19 cellular contexts compared by ENCODE assay signal in the genomic region with DNA sequence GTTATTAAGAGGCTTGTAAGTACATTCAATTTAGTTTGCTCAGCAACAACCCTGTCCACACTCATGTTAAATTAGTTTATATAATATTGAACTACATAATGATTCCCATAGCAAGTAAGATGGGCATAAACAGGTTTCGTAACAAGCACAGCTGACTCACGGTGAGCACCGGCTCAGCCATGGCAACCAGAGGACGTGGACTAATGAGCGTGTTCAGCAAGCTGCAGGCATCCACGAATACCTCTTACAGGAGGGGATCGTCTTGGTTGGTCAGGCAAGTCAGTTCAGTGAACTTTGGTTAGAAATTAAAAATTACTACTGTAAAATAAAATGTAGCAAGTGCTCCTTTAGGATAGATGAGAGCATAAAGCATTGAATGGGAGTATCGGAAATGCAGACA. TPM values are rescaled to one million over a fixed set of nuclear protein-coding genes. Genes with fewer than 3 reads are reported as not detected.
A peak's percentile ranks its signal among the peaks of the same experiment; 100 is the strongest.
DNase-seq lines count a peak whose midpoint lies in the region; ATAC-seq, FAIRE-seq and TF ChIP-seq lines count a peak whose summit lies in the region.
"Had no signal": no experiment of that assay in that cellular context is flagged by ENCODE, and none has a peak within 500 bp of the region (broad histone marks: within the 10 kb centered on the region; RNA-seq: fewer than 3 reads in every experiment).

No MANE protein-coding gene starts in this region.

- H3K27ac ChIP-seq in uterus: no peak overlapping the region
- H3K27ac ChIP-seq: ovary, SJCRH30, tibial artery had no signal

- no peak for ATAC-seq in HG03045 (IDR thresholded peaks at IDR 0.05; ENCODE audit: unreplicated experiment)
- ATAC-seq: left ventricle myocardium superior had no signal

- DNase-seq in GM03348 (ENCODE audit: low spot score): peak; percentile 22
- peak; percentile 6 for DNase-seq in RCC 7860 (ENCODE audit: low spot score)
- DNase-seq in fibroblast of gingiva (ENCODE audit: low read depth): peak; percentile 12
- peak; percentile 24 for DNase-seq in retinal pigment epithelial cell (ENCODE audit: low read depth)
- DNase-seq in endothelial cell (ENCODE audit: low spot score): no peak
- DNase-seq in activated effector memory CD4-positive, alpha-beta T cell treated with anti-CD3 and anti-CD28 coated beads, Interleukin-2, amount 50 U/mL, for 16 hours: no peak
- no peak for DNase-seq in uterus
- DNase-seq: activated CD4-positive, alpha-beta T cell treated with anti-CD3 and anti-CD28 coated beads for 1 hour; activated naive CD4-positive, alpha-beta T cell; DMS79; KBM-7; left ventricle myocardium superior; NCI-H226; ovary; SJCRH30; small intestine; tibial artery had no signal

- TF ChIP-seq POLR2A in uterus (IDR thresholded peaks at IDR 0.05): no peak

- H3K27ac Mint-ChIP-seq in endothelial cell (ENCODE audit: unreplicated experiment): no peak overlapping the region

- peaks cover 4% of the 10 kb centered on the region for H3K4me1 Mint-ChIP-seq in endothelial cell (ENCODE audit: unreplicated experiment)

- H3K27me3 ChIP-seq in uterus: no peaks in the 10 kb centered on the region
- H3K27me3 ChIP-seq: ovary, tibial artery had no signal

- no peak overlapping the region for H3K4me3 Mint-ChIP-seq in endothelial cell (ENCODE audit: unreplicated experiment)

- TF ChIP-seq CTCF in retinal pigment epithelial cell (conservative IDR thresholded peaks at IDR 0.05; ENCODE audit: low read depth, low read length) (no peak), endothelial cell (IDR thresholded peaks at IDR 0.05; ENCODE audit: unreplicated experiment) (no peak), uterus (IDR thresholded peaks at IDR 0.05) (no peak)

- no peak overlapping the region for H3K4me3 ChIP-seq in retinal pigment epithelial cell (ENCODE audit: low read length)
- no peak overlapping the region for H3K4me3 ChIP-seq in uterus
- H3K4me3 ChIP-seq: ovary, SJCRH30, tibial artery had no signal

- peaks cover 45% of the 10 kb centered on the region for H3K36me3 Mint-ChIP-seq in endothelial cell (ENCODE audit: low read depth, unreplicated experiment)

- H3K36me3 ChIP-seq in uterus: no peaks in the 10 kb centered on the region
- H3K36me3 ChIP-seq: ovary, SJCRH30 had no signal

- no peak for FAIRE-seq in RCC 7860 (lab: Jason Lieb, UNC)
- FAIRE-seq: frontal cortex, small intestine had no signal

- no peaks in the 10 kb centered on the region for H3K4me1 ChIP-seq in uterus
- H3K4me1 ChIP-seq: SJCRH30, tibial artery had no signal

- no peaks in the 10 kb centered on the region for H3K9me3 Mint-ChIP-seq in endothelial cell (ENCODE audit: unreplicated experiment)

- H3K27me3 Mint-ChIP-seq in endothelial cell (ENCODE audit: unreplicated experiment): no peaks in the 10 kb centered on the region

- intact Hi-C loops in uterus (cut with DNase I; ENCODE audit: low total_unique reads): no loop called here

- peaks cover 0 to 9% of the 10 kb centered on the region in 2 donors for H3K9me3 ChIP-seq in uterus
- H3K9me3 ChIP-seq: ovary, tibial artery had no signal

RNA-seq across cellular contexts. Expression of a gene that starts 58.4 kb away (rescaled TPM):
- 73.7 TPM for total RNA-seq in endothelial cell (ENCODE audit: unreplicated experiment)
- total RNA-seq in uterus: 10 to 100 TPM in 3 of 4 donors, 1 to 10 TPM in 1; 9.7 to 62.2 (median 51.3) TPM

Comparison
In these comparisons a context has a peak if more than half of its experiments do, and no peak if none do; other contexts are left out.
1. DNase-seq: peak in GM03348 (single experiment), RCC 7860 (single experiment), fibroblast of gingiva (single experiment) and retinal pigment epithelial cell (single experiment); none in endothelial cell (single experiment), activated effector memory CD4-positive, alpha-beta T cell treated with anti-CD3 and anti-CD28 coated beads, Interleukin-2, amount 50 U/mL, for 16 hours (single experiment) and uterus (0 of 2).